9 cellular contexts compared by ENCODE assay signal in the genomic region with DNA sequence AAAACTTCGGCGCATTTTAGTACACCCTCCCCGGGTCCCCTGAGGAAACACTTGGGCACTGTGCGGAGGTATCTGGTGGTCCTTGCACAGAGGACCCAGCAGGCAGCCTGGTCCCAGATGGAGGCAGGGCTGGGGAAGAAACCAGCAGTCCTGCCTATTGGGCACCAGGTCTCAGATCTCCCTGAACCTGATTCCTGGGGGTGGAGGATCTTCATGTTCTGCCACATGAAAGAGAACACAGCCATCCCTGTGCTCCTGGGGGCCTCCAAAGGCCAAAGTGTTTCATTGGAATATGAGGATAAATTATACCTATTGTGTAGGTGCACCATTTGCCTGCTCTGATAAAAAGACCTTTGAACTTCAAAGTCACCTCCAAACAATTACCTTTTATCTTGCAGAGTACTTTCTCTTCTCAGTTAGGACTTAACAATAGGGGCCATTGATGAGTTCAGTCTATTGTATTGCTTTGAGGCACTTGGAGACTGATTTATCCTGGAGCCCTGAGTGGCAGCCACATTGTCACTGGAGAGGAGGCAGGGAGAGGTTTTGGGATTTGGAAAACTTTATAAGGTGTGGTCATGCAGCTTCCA. TPM values are rescaled to one million over a fixed set of nuclear protein-coding genes. Genes with fewer than 3 reads are reported as not detected.
DNase-seq lines count a peak whose midpoint lies in the region; ATAC-seq and TF ChIP-seq lines count a peak whose summit lies in the region.
"Had no signal": no experiment of that assay in that cellular context is flagged by ENCODE, and none has a peak within 500 bp of the region (broad histone marks: within the 10 kb centered on the region; RNA-seq: fewer than 3 reads in every experiment).

No MANE protein-coding gene starts in this region.

- POLR2A ChIA-PET in activated B cell treated with CpG ODN at 0.5 μM for 24 hours (lab: Charles Lee): interaction anchor here (0.6 kb wide), 1 partner anchor 1753 kb away, joined by 3 read pairs; no protein-coding TSS in a partner anchor

- ATAC-seq in activated T-cell treated with anti-CD3 and anti-CD28 coated beads, Interleukin-2, amount 50 U/mL, for 4 hours: no peak
- ATAC-seq in activated B cell treated with CpG ODN at 0.5 μM for 24 hours (ENCODE audit: low read depth) (no peak), sciatic nerve (no peak)

- no peak overlapping the region for H3K27ac ChIP-seq in suprapubic skin

- H3K4me1 ChIP-seq in iPS-15b (ENCODE audit: control insufficient read depth, insufficient read depth, low read length): peaks cover 10% of the 10 kb centered on the region
- H3K4me1 ChIP-seq in suprapubic skin: peaks cover 31% of the 10 kb centered on the region

- no peak for DNase-seq in activated T-cell treated with anti-CD3 and anti-CD28 coated beads, Interleukin-2, amount 50 U/mL, for 4 hours
- no peak for DNase-seq in activated T-cell treated with anti-CD3 and anti-CD28 coated beads, Interleukin-2, amount 50 U/mL, for 1 hour
- no peak for DNase-seq in activated B cell treated with CpG ODN at 0.5 μM for 24 hours
- DNase-seq in suprapubic skin (ENCODE audit: low spot score in 2 of 2): no peak
- DNase-seq in DMS114 treated with DMSO at 0.1 percent for 48 hours (lab: John Stamatoyannopoulos, UW; ENCODE audit: unreplicated experiment): no peak
- DNase-seq in stimulated activated CD4-positive, alpha-beta T cell treated with anti-CD3 and anti-CD28 coated beads, Interleukin-1b, Interleukin-23, amount 100 ng/mL, for 48 hours: no peak
- no peak for DNase-seq in sciatic nerve (ENCODE audit: low spot score)
- DNase-seq: activated effector memory CD4-positive, alpha-beta T cell treated with Interleukin-2 at 50 U/mL for 16 hours had no signal

- TF ChIP-seq EP300 in suprapubic skin (IDR thresholded peaks at IDR 0.05): no peak

- no peak overlapping the region for H3K9ac ChIP-seq in iPS-15b (ENCODE audit: low read depth, low read length)

- H3K9me3 ChIP-seq in iPS-15b (ENCODE audit: control insufficient read depth, insufficient read depth, low read length): no peaks in the 10 kb centered on the region
- H3K9me3 ChIP-seq in suprapubic skin: no peaks in the 10 kb centered on the region

- H3K9me3 Mint-ChIP-seq in activated T-cell treated with anti-CD3 and anti-CD28 coated beads, Interleukin-2, amount 50 U/mL, for 4 hours: no peaks in the 10 kb centered on the region
- H3K9me3 Mint-ChIP-seq in activated B cell treated with CpG ODN at 0.5 μM for 24 hours: no peaks in the 10 kb centered on the region

- H3K27ac Mint-ChIP-seq in activated B cell treated with CpG ODN at 0.5 μM for 24 hours: peak overlapping the region; percentile 15

- TF ChIP-seq CTCF in activated B cell treated with CpG ODN at 0.5 μM for 24 hours (IDR thresholded peaks at IDR 0.05) (no peak), suprapubic skin (IDR thresholded peaks at IDR 0.05) (no peak)

- H3K36me3 ChIP-seq in iPS-15b (ENCODE audit: control insufficient read depth, insufficient read depth, low read length) (peaks cover 5% of the 10 kb centered on the region), suprapubic skin (peaks cover 4% of the 10 kb centered on the region)

- H3K4me1 Mint-ChIP-seq in activated T-cell treated with anti-CD3 and anti-CD28 coated beads, Interleukin-2, amount 50 U/mL, for 4 hours (ENCODE audit: low read depth): peaks cover 43% of the 10 kb centered on the region
- H3K4me1 Mint-ChIP-seq in activated B cell treated with CpG ODN at 0.5 μM for 24 hours: peaks cover 16% of the 10 kb centered on the region

- peak overlapping the region; percentile 84 for H3K4me3 Mint-ChIP-seq in activated T-cell treated with anti-CD3 and anti-CD28 coated beads, Interleukin-2, amount 50 U/mL, for 4 hours
- peak overlapping the region; percentile 72 for H3K4me3 Mint-ChIP-seq in activated B cell treated with CpG ODN at 0.5 μM for 24 hours

- intact Hi-C loops in activated B cell treated with CpG ODN at 0.5 μM for 24 hours (cut with micrococcal nuclease): loop anchor here (5.0 kb wide), 1 partner anchor 585 kb away; the partner anchor contains the start of genes ELP4 and IMMP1L
- intact Hi-C loops in sciatic nerve (cut with DNase I): no loop called here

- peaks cover 4% of the 10 kb centered on the region for H3K27me3 Mint-ChIP-seq in activated T-cell treated with anti-CD3 and anti-CD28 coated beads, Interleukin-2, amount 50 U/mL, for 4 hours (ENCODE audit: low read depth)
- peaks cover 2% of the 10 kb centered on the region for H3K27me3 Mint-ChIP-seq in activated B cell treated with CpG ODN at 0.5 μM for 24 hours

- H3K27me3 ChIP-seq in iPS-15b (ENCODE audit: control insufficient read depth, insufficient read depth, low read length): peaks cover 10% of the 10 kb centered on the region
- H3K27me3 ChIP-seq in suprapubic skin: no peaks in the 10 kb centered on the region

- no peak for TF ChIP-seq POLR2A in suprapubic skin (IDR thresholded peaks at IDR 0.05)

- H3K36me3 Mint-ChIP-seq in activated T-cell treated with anti-CD3 and anti-CD28 coated beads, Interleukin-2, amount 50 U/mL, for 4 hours (ENCODE audit: insufficient read depth): peaks cover 12% of the 10 kb centered on the region
- peaks cover 9% of the 10 kb centered on the region for H3K36me3 Mint-ChIP-seq in activated B cell treated with CpG ODN at 0.5 μM for 24 hours (ENCODE audit: low read depth)

- WGBS in suprapubic skin: 74% methylated on average over 3 of the region's 4 CpGs

- peak overlapping the region; percentile 23 for H3K4me3 ChIP-seq in iPS-15b (ENCODE audit: low read depth, low read length)
- peak overlapping the region; percentile 93 for H3K4me3 ChIP-seq in suprapubic skin

- CTCF ChIA-PET in activated B cell treated with CpG ODN at 0.5 μM for 24 hours (lab: Charles Lee): no interaction called here

RNA-seq across cellular contexts. Expression of gene RCN1, which starts 1.8 kb away (rescaled TPM):
- 10 to 100 TPM; 26.3 to 36.9 (median 26.7) TPM for total RNA-seq in activated T-cell treated with anti-CD3 and anti-CD28 coated beads, Interleukin-2, amount 50 U/mL, for 4 hours
- total RNA-seq in activated B cell treated with CpG ODN at 0.5 μM for 24 hours: 14.5 and 15.8 TPM in 2 replicates
- 10 to 100 TPM; 19.7 to 29.0 (median 27.2) TPM for total RNA-seq in suprapubic skin
- total RNA-seq in sciatic nerve: 92.3 TPM
